11 cellular contexts compared by ENCODE assay signal in the genomic region with DNA sequence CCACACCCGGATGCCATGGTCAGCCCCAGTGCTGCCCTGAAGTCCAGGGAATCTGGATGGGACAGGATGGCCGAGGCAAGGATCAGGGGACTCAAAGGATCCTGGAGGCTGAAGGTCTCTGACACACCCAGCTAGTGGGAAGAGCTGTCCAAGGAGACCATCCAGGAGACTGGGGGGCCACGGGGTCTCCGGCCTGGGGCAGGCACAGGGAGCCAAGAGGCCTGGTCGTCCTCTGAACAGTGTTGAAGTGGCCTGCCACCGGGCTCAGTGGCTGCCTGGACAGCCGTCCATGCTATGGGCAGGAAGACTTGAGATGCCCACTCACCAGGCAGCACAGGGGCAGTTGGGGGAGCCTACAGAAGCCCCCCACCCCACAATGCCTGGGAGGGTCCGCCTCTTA.
"Had no signal": no experiment of that assay in that cellular context is flagged by ENCODE, and none has a peak within 500 bp of the region (broad histone marks: within the 10 kb centered on the region; RNA-seq: fewer than 3 reads in every experiment).

No MANE protein-coding gene starts in this region.

- H3K4me3 ChIP-seq: GM23248, GM23338, HAP-1 had no signal

- FAIRE-seq: H1, H54 had no signal

- H3K4me3 Mint-ChIP-seq: GM23338, H9, HFFc6 had no signal

- H3K36me3 ChIP-seq: HAP-1 had no signal

- H3K9ac ChIP-seq: GM23248 had no signal

- H3K9me3 ChIP-seq: HAP-1 had no signal

- H3K27ac ChIP-seq: GM23248 had no signal

- H2AFZ ChIP-seq: GM23248, GM23338 had no signal

- H3K4me1 ChIP-seq: HAP-1 had no signal

- H3K27ac Mint-ChIP-seq: GM23338, H9, HFFc6 had no signal

- DNase-seq: GM23248, GOT3, H7, H9, HCEC 1CT, HFFc6 had no signal

- ATAC-seq: GM23338, HCT116 had no signal

- H3K4me1 Mint-ChIP-seq: GM23338, H9 had no signal

- H3K4me2 ChIP-seq: GM23338 had no signal

- H3K9me3 Mint-ChIP-seq: GM23338, H9, HFFc6 had no signal
